8 cellular contexts compared by ENCODE assay signal in the genomic region with DNA sequence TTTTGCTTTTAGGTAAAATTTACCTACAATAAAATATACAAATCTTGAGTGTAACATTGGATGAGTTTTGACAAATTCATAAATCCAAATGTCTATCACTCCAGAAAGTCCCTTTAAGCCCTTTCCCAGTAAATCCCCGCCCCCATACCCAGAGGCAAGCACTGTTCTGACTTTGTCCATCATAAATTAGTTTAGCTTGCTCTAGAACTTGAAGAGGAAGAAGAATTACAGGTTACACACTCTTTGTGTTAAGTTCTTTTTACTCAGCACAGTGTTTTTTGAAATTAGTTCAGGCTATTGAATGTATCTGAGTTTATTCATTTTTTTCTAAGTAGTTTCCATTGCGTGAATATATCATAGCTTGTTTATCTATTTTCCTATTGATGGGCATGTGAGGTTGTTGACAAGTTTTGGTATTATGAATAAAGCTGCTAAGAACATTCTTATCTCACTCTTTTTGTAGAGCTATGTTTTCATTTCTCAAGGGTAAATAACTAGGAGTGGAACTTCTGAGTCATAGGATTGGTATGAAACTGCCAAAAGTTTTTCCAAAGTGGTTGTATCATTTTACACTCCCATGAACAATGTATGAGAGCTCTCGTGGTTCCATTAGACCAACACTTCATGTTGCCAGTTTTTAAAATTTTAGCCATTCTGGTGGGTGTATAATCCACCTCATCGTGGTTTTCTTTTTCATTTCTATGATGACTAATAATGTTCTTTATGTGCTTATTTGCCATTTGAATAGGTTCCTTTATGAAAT. TPM values are rescaled to one million over a fixed set of nuclear protein-coding genes. Genes with fewer than 3 reads are reported as not detected.
A peak's percentile ranks its signal among the peaks of the same experiment; 100 is the strongest.
DNase-seq lines count a peak whose midpoint lies in the region; ATAC-seq and TF ChIP-seq lines count a peak whose summit lies in the region.

No MANE protein-coding gene starts in this region.

- TF ChIP-seq POLR2A in testis (IDR thresholded peaks at IDR 0.05), result no peak

- no peaks in the 10 kb centered on the region for H3K79me2 ChIP-seq in GM23248 (ENCODE audit: insufficient read depth)
- no peaks in the 10 kb centered on the region for H3K79me2 ChIP-seq in MM.1S (ENCODE audit: low read length)

- H3K9me3 ChIP-seq in GM23248 (ENCODE audit: low read depth), result no peaks in the 10 kb centered on the region
- H3K9me3 ChIP-seq in testis, result no peaks in the 10 kb centered on the region
- H3K9me3 ChIP-seq in MM.1S (replicated peaks; ENCODE audit: insufficient read depth, low read length), result no peaks in the 10 kb centered on the region

- no peaks in the 10 kb centered on the region for H3K36me3 ChIP-seq in GM23248 (ENCODE audit: low read depth)
- H3K36me3 ChIP-seq in testis (ENCODE audit: low read depth, missing control alignments), result no peaks in the 10 kb centered on the region
- H3K36me3 ChIP-seq in MM.1S (replicated peaks; ENCODE audit: insufficient read depth, low read length), result no peaks in the 10 kb centered on the region

- H2AFZ ChIP-seq in GM23248, result peak overlapping the region; percentile 3; the same call in 1 of the 2 replicates
- H2AFZ ChIP-seq in MM.1S (ENCODE audit: low read length), result no peak overlapping the region

- H3K9me2 ChIP-seq in GM23248 (ENCODE audit: insufficient read depth) (no peaks in the 10 kb centered on the region), MM.1S (replicated peaks; ENCODE audit: insufficient read depth, low read length) (no peaks in the 10 kb centered on the region)

- 19 to 22% methylated on average over 4 of the region's 4 CpGs for WGBS in GM23248 (ENCODE audit: low coverage in 1 of 2, low lambda C conversion rate in 2 of 2, missing lambda C conversion rate in 2 of 2), 2 experiments
- WGBS in testis, 2 donors, result 46 to 54% methylated on average over 4 of the region's 4 CpGs

- H3F3A ChIP-seq in GM23248 (ENCODE audit: insufficient read depth) (peaks cover 19% of the 10 kb centered on the region), MM.1S (ENCODE audit: insufficient read depth, low read length) (no peaks in the 10 kb centered on the region)

- TF ChIP-seq CTCF in fibroblast of the aortic adventitia (IDR thresholded peaks at IDR 0.05; ENCODE audit: insufficient read depth, low read length) (no peak), testis (IDR thresholded peaks at IDR 0.05) (no peak), MM.1S (IDR thresholded peaks at IDR 0.05; ENCODE audit: low read length) (no peak)

- ATAC-seq in HG02840 (IDR thresholded peaks at IDR 0.05; ENCODE audit: low FRiP score, unreplicated experiment), result no peak

- H3K27me3 ChIP-seq in GM23248 (replicated peaks; ENCODE audit: insufficient read depth) (no peaks in the 10 kb centered on the region), testis (no peaks in the 10 kb centered on the region), MM.1S (replicated peaks; ENCODE audit: insufficient read depth, low read length) (no peaks in the 10 kb centered on the region)

- H3K9ac ChIP-seq in GM23248, result no peak overlapping the region; the same call in 1 of the 2 replicates
- no peak overlapping the region for H3K9ac ChIP-seq in MM.1S (ENCODE audit: low read length)

- intact Hi-C loops in testis (cut with DNase I; ENCODE audit: low total_unique reads), result no loop called here

- H3K27ac ChIP-seq in GM23248, result peak overlapping the region; percentile 76
- peak overlapping the region; percentile 3 to 42 for H3K27ac ChIP-seq in testis
- H3K27ac ChIP-seq in MM.1S (ENCODE audit: low read length), result no peak overlapping the region

- no peaks in the 10 kb centered on the region for H4K20me1 ChIP-seq in GM23248 (ENCODE audit: insufficient read depth)
- H4K20me1 ChIP-seq in MM.1S (ENCODE audit: insufficient read depth, low read length), result no peaks in the 10 kb centered on the region

- H3K4me3 ChIP-seq in GM23248 (0 out of 2 replicates have a peak overlapping the region, but pooled peaks have one; percentile 8), fibroblast of the aortic adventitia (ENCODE audit: low read depth, low read length) (no peak overlapping the region), testis (no peak overlapping the region), MM.1S (ENCODE audit: low read length) (no peak overlapping the region)

- peaks cover 25% of the 10 kb centered on the region for H3K4me1 ChIP-seq in GM23248 (ENCODE audit: insufficient read depth)
- peaks cover 7% of the 10 kb centered on the region for H3K4me1 ChIP-seq in testis
- peaks cover 7% of the 10 kb centered on the region for H3K4me1 ChIP-seq in MM.1S (ENCODE audit: low read length)

- H3K4me2 ChIP-seq in GM23248 (ENCODE audit: unreplicated experiment) (peak overlapping the region; percentile 64), MM.1S (ENCODE audit: low read depth, low read length) (no peak overlapping the region)

- in situ Hi-C loops in GM23248 (cut with MboI), result loop anchor here (25.0 kb wide), 1 partner anchor 280 kb away; no protein-coding TSS in a partner anchor

- DNase-seq in DMS79 (lab: John Stamatoyannopoulos, UW), result peak; percentile 18
- DNase-seq in GM23248, result peak; percentile 91
- peak; percentile 86 for DNase-seq in RPMI7951 (ENCODE audit: low read depth)
- peak; percentile 97 for DNase-seq in fibroblast of the aortic adventitia (ENCODE audit: low read depth)
- no peak for DNase-seq in testis
- no peak for DNase-seq in MM.1S
- no peak for DNase-seq in NCI-H69 (lab: John Stamatoyannopoulos, UW)

RNA-seq across cellular contexts. Expression of gene HPSE, which starts 22.4 kb away (rescaled TPM):
- 0.54 and 1.0 TPM in 2 replicates for total RNA-seq in GM23248 (2014; rRNA removed; shearing (Covaris generic))
- 0.96 and 1.5 TPM in 2 replicates for polyA plus RNA-seq in GM23248 (2016; fragmentation: Nextera tagmentation; extraction: Ambion mirVana)
- total RNA-seq in RPMI7951 (2014; rRNA removed; shearing (Covaris generic)), result 0.48 and 0.59 TPM in 2 replicates
- 0.27 and 2.7 TPM in 2 replicates for total RNA-seq in fibroblast of the aortic adventitia (ENCODE audit: low replicate concordance)
- 1 to 10 TPM in 1 of 2 donors, under 1 TPM in 1; 0.79 to 2.3 TPM for total RNA-seq in testis
- polyA plus RNA-seq in testis (ENCODE audit: insufficient read depth, low read depth, low replicate concordance), result 2.0 TPM

Comparison
In these comparisons a context has a peak if more than half of its experiments do, and no peak if none do; other contexts are left out.
1. DNase-seq: peak in DMS79 (single experiment), GM23248 (single experiment), RPMI7951 (single experiment) and fibroblast of the aortic adventitia (single experiment); none in testis (single experiment), MM.1S (single experiment) and NCI-H69 (single experiment).